In the genomic region with DNA sequence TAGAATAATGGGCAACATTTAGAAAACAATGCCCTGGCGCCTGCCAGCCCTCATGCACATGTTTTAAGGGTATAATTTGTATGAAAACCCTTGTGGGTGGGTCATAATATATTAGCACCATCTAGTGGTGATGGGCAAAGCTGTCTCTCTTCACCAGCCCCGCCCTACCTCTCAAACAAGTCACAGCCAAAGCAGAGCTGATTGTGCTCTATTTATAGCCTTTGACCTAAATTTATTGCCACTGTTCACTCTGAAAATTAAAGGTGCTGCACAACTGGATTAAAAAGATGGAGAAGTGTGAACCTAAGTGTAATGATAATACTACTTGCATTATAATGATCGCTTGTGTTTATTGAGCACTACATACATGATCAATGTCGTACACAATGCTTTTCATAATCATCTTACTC, we compare ENCODE assay signal across 8 cellular contexts.
A peak's percentile ranks its signal among the peaks of the same experiment; 100 is the strongest.
DNase-seq lines count a peak whose midpoint lies in the region; ATAC-seq, FAIRE-seq and TF ChIP-seq lines count a peak whose summit lies in the region.

No MANE protein-coding gene starts in this region.

- no peak overlapping the region for H3K27ac ChIP-seq in AG04450 (ENCODE audit: low read depth, low read length)
- H3K27ac ChIP-seq in GM12878 (ENCODE audit: control insufficient read depth, insufficient read depth): no peak overlapping the region
- no peak overlapping the region for H3K27ac ChIP-seq in spleen

- CTCF ChIA-PET in AG04450 (lab: Charles Lee): interaction anchor here (0.6 to 9.4 kb wide), 61 partner anchors 8 to 991 kb away, joined by 3 to 192 read pairs (median 5); partner anchors contain the start of gene ANKH
- CTCF ChIA-PET in GM12878 (lab: Yijun Ruan, JAX): interaction anchor here (0.5 to 8.1 kb wide), 27 partner anchors 11 to 349 kb away, joined by 3 to 213 read pairs (median 5); no protein-coding TSS in a partner anchor

- no peak for TF ChIP-seq POLR2A in GM12878 (IDR thresholded peaks at IDR 0.05; ENCODE audit: low read depth, low read length)
- no peak for TF ChIP-seq POLR2A in spleen (IDR thresholded peaks at IDR 0.05)

- H3K36me3 ChIP-seq in GM12878 (ENCODE audit: control insufficient read depth in 2 of 2, insufficient read depth in 2 of 2, low read length in 1 of 2): no peaks in the 10 kb centered on the region
- no peaks in the 10 kb centered on the region for H3K36me3 ChIP-seq in spleen

- no peaks in the 10 kb centered on the region for H4K20me1 ChIP-seq in GM12878 (ENCODE audit: control insufficient read depth, insufficient read depth)

- SMC1A ChIA-PET in GM12878 (lab: Charles Lee; ENCODE audit: uncharacterized antibody, unreplicated experiment): interaction anchor here (0.7 to 8.4 kb wide), 13 partner anchors 46 to 458 kb away, joined by 3 to 90 read pairs (median 5); no protein-coding TSS in a partner anchor

- H3K27me3 ChIP-seq in AG04450 (ENCODE audit: control insufficient read depth, insufficient read depth, low read length) (peaks cover under 1% of the 10 kb centered on the region), GM12878 (replicated peaks in 1 of 2; ENCODE audit: control insufficient read depth in 2 of 2, insufficient read depth in 2 of 2, low read length in 1 of 2) (no peaks in the 10 kb centered on the region), spleen (replicated peaks in 1 of 7) (peaks cover 0 to 6% (median 0%) of the 10 kb centered on the region in 7 donors)

- intact Hi-C loops in GM12878 (cut with micrococcal nuclease; ENCODE audit: unreplicated experiment) (loop anchor here (1.0 to 5.0 kb wide), 4 partner anchors 57 to 319 kb away; partner anchors contain the start of gene ANKH), spleen (cut with DNase I; ENCODE audit: low total_unique reads) (loop anchor here (5.0 to 10.0 kb wide), 3 partner anchors 49 to 281 kb away; no protein-coding TSS in a partner anchor)

- H2AFZ ChIP-seq in GM12878 (ENCODE audit: control insufficient read depth, low read depth, low read length): no peak overlapping the region

- in situ Hi-C loops in GM12878 (cut with MboI): loop anchor here (5.0 to 25.0 kb wide), 2 partner anchors 281 to 641 kb away; no protein-coding TSS in a partner anchor

- RAD21 ChIA-PET in GM12878 (lab: Charles Lee; ENCODE audit: unreplicated experiment): interaction anchor here (0.6 to 4.9 kb wide), 11 partner anchors 11 to 337 kb away, joined by 3 to 65 read pairs (median 4); no protein-coding TSS in a partner anchor

- POLR2A ChIA-PET in AG04450 (lab: Yijun Ruan, JAX) (interaction anchor here (1.0 kb wide), 1 partner anchor 260 kb away, joined by 3 read pairs; no protein-coding TSS in a partner anchor), GM12878 (lab: Charles Lee) (interaction anchor here (1.3 kb wide), 1 partner anchor 277 kb away, joined by 6 read pairs; no protein-coding TSS in a partner anchor)

- H3K79me2 ChIP-seq in GM12878 (ENCODE audit: control insufficient read depth, insufficient read depth, low read length): no peaks in the 10 kb centered on the region

- no peak overlapping the region for H3K9ac ChIP-seq in GM12878 (ENCODE audit: control insufficient read depth, insufficient read depth, low read length)

- TF ChIP-seq RAD21 in GM12878 (IDR thresholded peaks at IDR 0.05; ENCODE audit: insufficient read depth, low read depth, low read length): peak; percentile 84

- H3K4me1 ChIP-seq in GM12878 (ENCODE audit: control insufficient read depth, insufficient read depth, low read length): no peaks in the 10 kb centered on the region
- peaks cover 0 to 20% (median 3%) of the 10 kb centered on the region in 6 donors for H3K4me1 ChIP-seq in spleen

- H3K4me2 ChIP-seq in GM12878 (ENCODE audit: control insufficient read depth, insufficient read depth): no peak overlapping the region

- DNase-seq in AG04450 (ENCODE audit: low read depth, low spot score) (peak; percentile 39), NCI-H2029 (lab: John Stamatoyannopoulos, UW) (peak; percentile 72), T-helper 22 cell (ENCODE audit: low read depth) (peak; percentile 21), GM12878 (ENCODE audit: low read depth, low spot score) (peak; percentile 13), hypothalamus (lab: John Stamatoyannopoulos, UW) (peak in 36 of 51 donors; percentile 5 to 87 (median 36)), spleen (no peak)

- no peak for TF ChIP-seq EP300 in GM12878 (IDR thresholded peaks at IDR 0.05; ENCODE audit: borderline replicate concordance in 1 of 2, control insufficient read depth in 1 of 2, low read depth in 2 of 2, low read length in 2 of 2)

- H3K4me3 ChIP-seq in AG04450 (ENCODE audit: low read depth, low read length) (no peak overlapping the region), GM12878 (no peak overlapping the region), spleen (no peak overlapping the region)

- no TSS peak for BruUV-seq in GM12878 (replicated peaks; lab: Mats Ljungman, UMichigan)

- FAIRE-seq in GM12878 (lab: Jason Lieb, UNC): peak; percentile 92

- WGBS in GM12878 (ENCODE audit: insufficient coverage, insufficient replicate concordance, low lambda C conversion rate, missing lambda C conversion rate): 51% methylated on average over 4 of the region's 4 CpGs
- WGBS in spleen, 5 donors: 45 to 54% (median 48%) methylated on average over 4 of the region's 4 CpGs

- ATAC-seq in GM18861 (IDR thresholded peaks at IDR 0.05; ENCODE audit: unreplicated experiment) (peak; percentile 82), HG03045 (IDR thresholded peaks at IDR 0.05; ENCODE audit: unreplicated experiment) (peak; percentile 85), GM12878 (peak; percentile 99)

- peak; percentile 82 for TF ChIP-seq CTCF in AG04450 (IDR thresholded peaks at IDR 0.05; ENCODE audit: low read depth, low read length)
- TF ChIP-seq CTCF in GM12878 (IDR thresholded peaks at IDR 0.05 in 2 of 3, conservative IDR thresholded peaks at IDR 0.05 in 1 of 3; ENCODE audit: control insufficient read depth in 2 of 3, extremely low read depth in 1 of 3, insufficient read depth in 1 of 3, low read depth in 3 of 3, low read length in 3 of 3): peak; percentile 72 to 88 (median 76); a peak in 5 of 6 replicates
- peak; percentile 71 to 92 (median 80) for TF ChIP-seq CTCF in spleen (IDR thresholded peaks at IDR 0.05 in 8 of 11, conservative IDR thresholded peaks at IDR 0.05 in 3 of 11)

- H3K9me3 ChIP-seq in AG04450 (ENCODE audit: control insufficient read depth, insufficient read depth, low read length) (no peaks in the 10 kb centered on the region), GM12878 (replicated peaks; ENCODE audit: control insufficient read depth, insufficient read depth, low read length) (no peaks in the 10 kb centered on the region; the same call in 2 of the 3 replicates), spleen (no peaks in the 10 kb centered on the region)

TF ChIP-seq in GM12878, 131 proteins besides CTCF, POLR2A, EP300 and RAD21:
- TF ChIP-seq RFX5 (IDR thresholded peaks at IDR 0.05; ENCODE audit: low read depth, low read length): no peak
- TF ChIP-seq RUNX3 (IDR thresholded peaks at IDR 0.05; ENCODE audit: low read length): peak; percentile 26; the same call in 1 of the 2 replicates
- peak; percentile 60; the same call in 1 of the 2 replicates for TF ChIP-seq YY1 (IDR thresholded peaks at IDR 0.05; ENCODE audit: low read depth, low read length)
- TF ChIP-seq POU2F2 (IDR thresholded peaks at IDR 0.05; ENCODE audit: borderline replicate concordance, low read depth, low read length): no peak
- 0 out of 2 replicates have a peak, but pooled peaks have one; percentile 39 for TF ChIP-seq MEF2A (IDR thresholded peaks at IDR 0.05; ENCODE audit: insufficient read depth, low read depth, low read length)
- TF ChIP-seq BHLHE40 (IDR thresholded peaks at IDR 0.05; ENCODE audit: borderline replicate concordance in 1 of 2, low read depth in 2 of 2, low read length in 1 of 2): peak in 1 of 2 experiments; percentile 9; a peak in 1 of 4 replicates
- no peak for TF ChIP-seq CHD1 (IDR thresholded peaks at IDR 0.05; ENCODE audit: low read depth, low read length)
- TF ChIP-seq SMC3 (IDR thresholded peaks at IDR 0.05; ENCODE audit: borderline replicate concordance, low read length): peak; percentile 89
